2 cellular contexts compared by ENCODE assay signal in the genomic region with DNA sequence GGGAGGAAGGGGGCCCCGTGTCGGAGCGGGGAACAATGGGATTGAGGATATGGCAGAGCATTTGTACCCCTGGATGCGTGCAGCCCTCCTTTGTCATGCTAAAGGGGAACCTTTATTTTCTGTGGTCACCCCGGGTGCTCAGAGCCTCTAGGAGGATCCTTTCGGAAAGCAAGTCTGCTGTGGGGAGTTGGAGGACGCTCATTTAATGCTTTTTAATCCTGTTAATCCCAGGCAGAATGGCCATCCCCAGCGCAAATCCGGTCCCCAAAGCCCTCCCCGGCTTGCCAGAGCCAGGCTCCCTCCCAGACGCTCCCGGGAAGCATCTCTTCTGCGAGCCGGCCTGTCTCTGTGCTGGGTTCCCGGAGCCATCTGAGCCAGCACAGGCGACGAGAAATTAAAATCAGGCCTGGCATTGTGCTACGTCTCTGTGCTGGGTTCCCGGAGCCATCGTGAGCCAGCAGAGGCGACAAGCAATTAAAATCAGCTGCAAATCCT.
TF ChIP-seq lines count a peak whose summit lies in the region.

No MANE protein-coding gene starts in this region.

TF ChIP-seq in SK-N-SH, 30 proteins besides CTCF, POLR2A, EP300 and RAD21 (continued from another document):
- TF ChIP-seq, protein P1, sequence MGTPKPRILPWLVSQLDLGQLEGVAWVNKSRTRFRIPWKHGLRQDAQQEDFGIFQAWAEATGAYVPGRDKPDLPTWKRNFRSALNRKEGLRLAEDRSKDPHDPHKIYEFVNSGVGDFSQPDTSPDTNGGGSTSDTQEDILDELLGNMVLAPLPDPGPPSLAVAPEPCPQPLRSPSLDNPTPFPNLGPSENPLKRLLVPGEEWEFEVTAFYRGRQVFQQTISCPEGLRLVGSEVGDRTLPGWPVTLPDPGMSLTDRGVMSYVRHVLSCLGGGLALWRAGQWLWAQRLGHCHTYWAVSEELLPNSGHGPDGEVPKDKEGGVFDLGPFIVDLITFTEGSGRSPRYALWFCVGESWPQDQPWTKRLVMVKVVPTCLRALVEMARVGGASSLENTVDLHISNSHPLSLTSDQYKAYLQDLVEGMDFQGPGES (IDR thresholded peaks at IDR 0.05; ENCODE audit: low read depth, low read length), result no peak
- TF ChIP-seq FOXM1 (IDR thresholded peaks at IDR 0.05; ENCODE audit: low read depth) (no peak), FOSL2 (IDR thresholded peaks at IDR 0.05; ENCODE audit: borderline replicate concordance, low read depth) (no peak), REST (IDR thresholded peaks at IDR 0.05; ENCODE audit: low read depth, low read length) (no peak), POLR2AphosphoS5 (IDR thresholded peaks at IDR 0.05; ENCODE audit: low read depth, low read length) (no peak)
TF ChIP-seq in SK-N-SH: peak in this region for 0.

TF ChIP-seq in SK-N-SH treated with all-trans-retinoic acid at 6 μM for 48 hours, 23 proteins besides CTCF, POLR2A, EP300 and RAD21 (continued from another document):
- TF ChIP-seq TSHZ2 (CRISPR knock-in tag; IDR thresholded peaks at IDR 0.05) (no peak), CSRNP3 (CRISPR knock-in tag; IDR thresholded peaks at IDR 0.05) (no peak), RARB (CRISPR knock-in tag; IDR thresholded peaks at IDR 0.05) (no peak), ZNF70 (CRISPR knock-in tag; IDR thresholded peaks at IDR 0.05) (no peak), CSDC2 (CRISPR knock-in tag; IDR thresholded peaks at IDR 0.05) (no peak), BACH2 (CRISPR knock-in tag; IDR thresholded peaks at IDR 0.05; ENCODE audit: borderline replicate concordance) (no peak)
- TF ChIP-seq, protein P2, sequence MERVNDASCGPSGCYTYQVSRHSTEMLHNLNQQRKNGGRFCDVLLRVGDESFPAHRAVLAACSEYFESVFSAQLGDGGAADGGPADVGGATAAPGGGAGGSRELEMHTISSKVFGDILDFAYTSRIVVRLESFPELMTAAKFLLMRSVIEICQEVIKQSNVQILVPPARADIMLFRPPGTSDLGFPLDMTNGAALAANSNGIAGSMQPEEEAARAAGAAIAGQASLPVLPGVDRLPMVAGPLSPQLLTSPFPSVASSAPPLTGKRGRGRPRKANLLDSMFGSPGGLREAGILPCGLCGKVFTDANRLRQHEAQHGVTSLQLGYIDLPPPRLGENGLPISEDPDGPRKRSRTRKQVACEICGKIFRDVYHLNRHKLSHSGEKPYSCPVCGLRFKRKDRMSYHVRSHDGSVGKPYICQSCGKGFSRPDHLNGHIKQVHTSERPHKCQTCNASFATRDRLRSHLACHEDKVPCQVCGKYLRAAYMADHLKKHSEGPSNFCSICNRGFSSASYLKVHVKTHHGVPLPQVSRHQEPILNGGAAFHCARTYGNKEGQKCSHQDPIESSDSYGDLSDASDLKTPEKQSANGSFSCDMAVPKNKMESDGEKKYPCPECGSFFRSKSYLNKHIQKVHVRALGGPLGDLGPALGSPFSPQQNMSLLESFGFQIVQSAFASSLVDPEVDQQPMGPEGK (CRISPR knock-in tag; IDR thresholded peaks at IDR 0.05; ENCODE audit: borderline replicate concordance), result no peak
